In genomic region chr2:38315707-38316333, GRCh38 we compare ENCODE assay signal across 8 cellular contexts.
A peak's percentile ranks its signal among the peaks of the same experiment; 100 is the strongest.
DNase-seq lines count a peak whose midpoint lies in the region; ATAC-seq and TF ChIP-seq lines count a peak whose summit lies in the region.

No MANE protein-coding gene starts in this region.

- peak; percentile 100 for ATAC-seq in activated CD4-positive, alpha-beta T cell treated with anti-CD3 and anti-CD28 coated beads for 36 hours
- no peak for ATAC-seq in GM21717 (IDR thresholded peaks at IDR 0.05; ENCODE audit: unreplicated experiment)
- no peak for ATAC-seq in HG03439 (IDR thresholded peaks at IDR 0.05; ENCODE audit: unreplicated experiment)

- peaks cover 49% of the 10 kb centered on the region for H3K36me3 Mint-ChIP-seq in activated CD4-positive, alpha-beta T cell treated with anti-CD3 and anti-CD28 coated beads for 36 hours (ENCODE audit: low read depth)

- H3K27me3 ChIP-seq in neutrophil, result no peaks in the 10 kb centered on the region

- no peak overlapping the region for H3K27ac Mint-ChIP-seq in activated CD4-positive, alpha-beta T cell treated with anti-CD3 and anti-CD28 coated beads for 36 hours

- no peak overlapping the region for H3K4me3 Mint-ChIP-seq in activated CD4-positive, alpha-beta T cell treated with anti-CD3 and anti-CD28 coated beads for 36 hours

- H3K4me1 Mint-ChIP-seq in activated CD4-positive, alpha-beta T cell treated with anti-CD3 and anti-CD28 coated beads for 36 hours, result peaks cover 16% of the 10 kb centered on the region

- H3K36me3 ChIP-seq in neutrophil, result peaks cover 39% of the 10 kb centered on the region

- peak; percentile 48 for TF ChIP-seq CTCF in neutrophil (IDR thresholded peaks at IDR 0.05)

- no peak overlapping the region for H3K4me3 ChIP-seq in neutrophil (ENCODE audit: low read depth in 1 of 2, low read length in 1 of 2)

- CTCF ChIA-PET in activated CD4-positive, alpha-beta T cell treated with anti-CD3 and anti-CD28 coated beads for 36 hours (lab: Charles Lee), result interaction anchor here (0.6 to 7.1 kb wide), 22 partner anchors 9 to 426 kb away, joined by 3 to 155 read pairs (median 4); no protein-coding TSS in a partner anchor

- H3K27ac ChIP-seq in neutrophil, result no peak overlapping the region

- no peaks in the 10 kb centered on the region for H3K9me3 Mint-ChIP-seq in activated CD4-positive, alpha-beta T cell treated with anti-CD3 and anti-CD28 coated beads for 36 hours (ENCODE audit: low read depth)

- intact Hi-C loops in activated CD4-positive, alpha-beta T cell treated with anti-CD3 and anti-CD28 coated beads for 36 hours (cut with DNase I, micrococcal nuclease), result loop anchor here (1.0 to 10.0 kb wide), 7 partner anchors 60 to 429 kb away; partner anchors contain the start of gene ATL2 (in 1 of the 2)

- peak; percentile 26 for DNase-seq in activated CD4-positive, alpha-beta T cell treated with anti-CD3 and anti-CD28 coated beads for 36 hours
- no peak for DNase-seq in activated CD4-positive, alpha-beta T cell treated with anti-CD3 and anti-CD28 coated beads, Interleukin-2, amount 50 U/mL, for 4 hours
- peak; percentile 61 for DNase-seq in LHCN-M2 (ENCODE audit: low read depth)
- DNase-seq in SW480 (ENCODE audit: low spot score), result peak; percentile 51
- DNase-seq in fibroblast of the conjunctiva (ENCODE audit: low read depth), result peak; percentile 24

- POLR2A ChIA-PET in activated CD4-positive, alpha-beta T cell treated with anti-CD3 and anti-CD28 coated beads for 36 hours (lab: Charles Lee), result interaction anchor here (0.5 to 0.6 kb wide), 2 partner anchors 43 to 155 kb away, joined by 4 to 6 read pairs; no protein-coding TSS in a partner anchor

- H3K27me3 Mint-ChIP-seq in activated CD4-positive, alpha-beta T cell treated with anti-CD3 and anti-CD28 coated beads for 36 hours, result no peaks in the 10 kb centered on the region

- H3K9me3 ChIP-seq in neutrophil, result no peaks in the 10 kb centered on the region

- no peaks in the 10 kb centered on the region for H3K4me1 ChIP-seq in neutrophil (ENCODE audit: control insufficient read depth in 1 of 2, insufficient read depth in 1 of 2, low read depth in 1 of 2, low read length in 1 of 2)

Comparison
In these comparisons a context has a peak if more than half of its experiments do, and no peak if none do; other contexts are left out.
1. DNase-seq: peak in activated CD4-positive, alpha-beta T cell treated with anti-CD3 and anti-CD28 coated beads for 36 hours (single experiment), LHCN-M2 (single experiment), SW480 (single experiment) and fibroblast of the conjunctiva (single experiment); none in activated CD4-positive, alpha-beta T cell treated with anti-CD3 and anti-CD28 coated beads, Interleukin-2, amount 50 U/mL, for 4 hours (0 of 2).